In genomic region chr17:57305918-57306317, GRCh38 we compare ENCODE assay signal across 1 cellular context.
TF ChIP-seq lines count a peak whose summit lies in the region.

No MANE protein-coding gene starts in this region.

TF ChIP-seq in WTC11, 78 proteins besides CTCF, POLR2A, EP300 and RAD21 (continued from another document):
- TF ChIP-seq, protein P1, sequence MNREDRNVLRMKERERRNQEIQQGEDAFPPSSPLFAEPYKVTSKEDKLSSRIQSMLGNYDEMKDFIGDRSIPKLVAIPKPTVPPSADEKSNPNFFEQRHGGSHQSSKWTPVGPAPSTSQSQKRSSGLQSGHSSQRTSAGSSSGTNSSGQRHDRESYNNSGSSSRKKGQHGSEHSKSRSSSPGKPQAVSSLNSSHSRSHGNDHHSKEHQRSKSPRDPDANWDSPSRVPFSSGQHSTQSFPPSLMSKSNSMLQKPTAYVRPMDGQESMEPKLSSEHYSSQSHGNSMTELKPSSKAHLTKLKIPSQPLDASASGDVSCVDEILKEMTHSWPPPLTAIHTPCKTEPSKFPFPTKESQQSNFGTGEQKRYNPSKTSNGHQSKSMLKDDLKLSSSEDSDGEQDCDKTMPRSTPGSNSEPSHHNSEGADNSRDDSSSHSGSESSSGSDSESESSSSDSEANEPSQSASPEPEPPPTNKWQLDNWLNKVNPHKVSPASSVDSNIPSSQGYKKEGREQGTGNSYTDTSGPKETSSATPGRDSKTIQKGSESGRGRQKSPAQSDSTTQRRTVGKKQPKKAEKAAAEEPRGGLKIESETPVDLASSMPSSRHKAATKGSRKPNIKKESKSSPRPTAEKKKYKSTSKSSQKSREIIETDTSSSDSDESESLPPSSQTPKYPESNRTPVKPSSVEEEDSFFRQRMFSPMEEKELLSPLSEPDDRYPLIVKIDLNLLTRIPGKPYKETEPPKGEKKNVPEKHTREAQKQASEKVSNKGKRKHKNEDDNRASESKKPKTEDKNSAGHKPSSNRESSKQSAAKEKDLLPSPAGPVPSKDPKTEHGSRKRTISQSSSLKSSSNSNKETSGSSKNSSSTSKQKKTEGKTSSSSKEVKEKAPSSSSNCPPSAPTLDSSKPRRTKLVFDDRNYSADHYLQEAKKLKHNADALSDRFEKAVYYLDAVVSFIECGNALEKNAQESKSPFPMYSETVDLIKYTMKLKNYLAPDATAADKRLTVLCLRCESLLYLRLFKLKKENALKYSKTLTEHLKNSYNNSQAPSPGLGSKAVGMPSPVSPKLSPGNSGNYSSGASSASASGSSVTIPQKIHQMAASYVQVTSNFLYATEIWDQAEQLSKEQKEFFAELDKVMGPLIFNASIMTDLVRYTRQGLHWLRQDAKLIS (CRISPR knock-in tag; IDR thresholded peaks at IDR 0.05; ENCODE audit: borderline replicate concordance) = no peak
- TF ChIP-seq JAZF1 (CRISPR knock-in tag; IDR thresholded peaks at IDR 0.05) = no peak
- TF ChIP-seq ESRRA (CRISPR knock-in tag; IDR thresholded peaks at IDR 0.05; ENCODE audit: borderline replicate concordance) = no peak
- no peak for TF ChIP-seq AR (CRISPR knock-in tag; IDR thresholded peaks at IDR 0.05)
- TF ChIP-seq E2F1 (CRISPR knock-in tag; IDR thresholded peaks at IDR 0.05) = no peak
- no peak for TF ChIP-seq IRF2 (CRISPR knock-in tag; IDR thresholded peaks at IDR 0.05; ENCODE audit: borderline replicate concordance, low read depth)
- TF ChIP-seq PREB (CRISPR knock-in tag; IDR thresholded peaks at IDR 0.05; ENCODE audit: borderline replicate concordance) = no peak
- TF ChIP-seq SMAD4 (CRISPR knock-in tag; IDR thresholded peaks at IDR 0.05) = no peak
- TF ChIP-seq ATF3 (CRISPR knock-in tag; conservative IDR thresholded peaks at IDR 0.05) = no peak
- TF ChIP-seq, protein P2, sequence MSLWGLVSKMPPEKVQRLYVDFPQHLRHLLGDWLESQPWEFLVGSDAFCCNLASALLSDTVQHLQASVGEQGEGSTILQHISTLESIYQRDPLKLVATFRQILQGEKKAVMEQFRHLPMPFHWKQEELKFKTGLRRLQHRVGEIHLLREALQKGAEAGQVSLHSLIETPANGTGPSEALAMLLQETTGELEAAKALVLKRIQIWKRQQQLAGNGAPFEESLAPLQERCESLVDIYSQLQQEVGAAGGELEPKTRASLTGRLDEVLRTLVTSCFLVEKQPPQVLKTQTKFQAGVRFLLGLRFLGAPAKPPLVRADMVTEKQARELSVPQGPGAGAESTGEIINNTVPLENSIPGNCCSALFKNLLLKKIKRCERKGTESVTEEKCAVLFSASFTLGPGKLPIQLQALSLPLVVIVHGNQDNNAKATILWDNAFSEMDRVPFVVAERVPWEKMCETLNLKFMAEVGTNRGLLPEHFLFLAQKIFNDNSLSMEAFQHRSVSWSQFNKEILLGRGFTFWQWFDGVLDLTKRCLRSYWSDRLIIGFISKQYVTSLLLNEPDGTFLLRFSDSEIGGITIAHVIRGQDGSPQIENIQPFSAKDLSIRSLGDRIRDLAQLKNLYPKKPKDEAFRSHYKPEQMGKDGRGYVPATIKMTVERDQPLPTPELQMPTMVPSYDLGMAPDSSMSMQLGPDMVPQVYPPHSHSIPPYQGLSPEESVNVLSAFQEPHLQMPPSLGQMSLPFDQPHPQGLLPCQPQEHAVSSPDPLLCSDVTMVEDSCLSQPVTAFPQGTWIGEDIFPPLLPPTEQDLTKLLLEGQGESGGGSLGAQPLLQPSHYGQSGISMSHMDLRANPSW (CRISPR knock-in tag; conservative IDR thresholded peaks at IDR 0.05; ENCODE audit: low read depth) = no peak
- TF ChIP-seq MLX (CRISPR knock-in tag; IDR thresholded peaks at IDR 0.05) = no peak
- TF ChIP-seq GABPB1 (CRISPR knock-in tag; IDR thresholded peaks at IDR 0.05) = no peak
- TF ChIP-seq FOXP1 (CRISPR knock-in tag; IDR thresholded peaks at IDR 0.05; ENCODE audit: borderline replicate concordance) = no peak
TF ChIP-seq in WTC11: peak in this region for 0.
